8 cellular contexts compared by ENCODE assay signal in genomic region chr16:57782607-57783055, GRCh38. TPM values are rescaled to one million over a fixed set of nuclear protein-coding genes. Genes with fewer than 3 reads are reported as not detected.
A peak's percentile ranks its signal among the peaks of the same experiment; 100 is the strongest.
DNase-seq lines count a peak whose midpoint lies in the region; ATAC-seq, FAIRE-seq and TF ChIP-seq lines count a peak whose summit lies in the region.
"Not testable (repeated sequence)": the region's sequence is repeated elsewhere in the genome, so short reads cannot be mapped to it uniquely, and the experiment has no call there.
"Had no signal": no experiment of that assay in that cellular context is flagged by ENCODE, and none has a peak within 500 bp of the region (broad histone marks: within the 10 kb centered on the region; RNA-seq: fewer than 3 reads in every experiment).

No MANE protein-coding gene starts in this region.

- CTCF ChIA-PET in Calu3 (lab: Charles Lee) (interaction anchor here (0.7 to 2.4 kb wide), 6 partner anchors 10 to 250 kb away, joined by 3 to 8 read pairs (median 3); no protein-coding TSS in a partner anchor), HepG2 (lab: Yijun Ruan, JAX; ENCODE audit: low intra/inter-chr PET ratio, low total read pairs) (interaction anchor here (1.2 to 1.6 kb wide), 6 partner anchors 16 to 134 kb away, joined by 3 to 17 read pairs (median 4); no protein-coding TSS in a partner anchor)
- CTCF ChIA-PET in PC-9 (lab: Charles Lee); K562 (lab: Yijun Ruan, JAX; ENCODE audit: low intra/inter-chr PET ratio); endothelial cell of umbilical vein (lab: Charles Lee): not testable (repeated sequence)

- not testable (repeated sequence) for H3K27me3 Mint-ChIP-seq in Calu3 (ENCODE audit: unreplicated experiment); natural killer cell treated with Interleukin-12 subunit alpha and Interleukin-12 subunit beta and Interleukin-15 and Interleukin-18, amount 100 ng/mL, for 72 hours

- in situ Hi-C loops in K562 (cut with MboI); HepG2 (cut with HindIII; ENCODE audit: extremely low pct_ligation_motif_present, low pct_unique_long_range_greater_than_20kb): not testable (repeated sequence)

- not testable (repeated sequence) for H2AFZ ChIP-seq in PC-9; K562 (ENCODE audit: low read depth, low read length); endothelial cell of umbilical vein (ENCODE audit: low read depth, low read length); HepG2 (ENCODE audit: low read length)

- dilution Hi-C loops in endothelial cell of umbilical vein (cut with MboI; ENCODE audit: extremely low pct_ligation_motif_present, low sequenced_read_pairs), result not testable (repeated sequence)

- DNase-seq in Calu3 (peak; percentile 33), HepG2 (ENCODE audit: low spot score) (peak; percentile 70)
- not testable (repeated sequence) for DNase-seq in PC-9; K562 (ENCODE audit: extremely low read depth in 1 of 4, low spot score in 3 of 4); endothelial cell of umbilical vein (ENCODE audit: low read depth, low spot score); stimulated activated effector memory CD8-positive, alpha-beta T cell treated with anti-CD3 and anti-CD28 coated beads, Interleukin-12 subunit alpha, Interleukin-12 subunit beta, amount 100 ng/mL, for 72 hours (ENCODE audit: low spot score in 2 of 2)
- peak; percentile 15 for DNase-seq in natural killer cell treated with Interleukin-12 subunit alpha and Interleukin-12 subunit beta and Interleukin-15 and Interleukin-18, amount 100 ng/mL, for 72 hours (ENCODE audit: low spot score)

- H3K4me1 ChIP-seq in PC-9 (replicated peaks; ENCODE audit: insufficient read depth) (peaks cover 31% of the 10 kb centered on the region), K562 (replicated peaks in 1 of 2; ENCODE audit: control insufficient read depth in 2 of 2, insufficient read depth in 2 of 2, low read length in 2 of 2) (peaks cover 0 to 13% of the 10 kb centered on the region in 2 experiments; a peak in 1 of 5 replicates), HepG2 (ENCODE audit: insufficient read depth, low read length) (peaks cover 53% of the 10 kb centered on the region)
- not testable (repeated sequence) for H3K4me1 ChIP-seq in endothelial cell of umbilical vein (ENCODE audit: control insufficient read depth, extremely low read depth, insufficient read depth, low read length)

- POLR2A ChIA-PET in PC-9 (lab: Charles Lee; ENCODE audit: unreplicated experiment); endothelial cell of umbilical vein (lab: Charles Lee): not testable (repeated sequence)
- POLR2A ChIA-PET in K562 (lab: Yijun Ruan, JAX) (interaction anchor here (0.6 to 2.2 kb wide), 2 partner anchors 18 to 19 kb away, joined by 3 to 9 read pairs; no protein-coding TSS in a partner anchor), HepG2 (lab: Yijun Ruan, JAX) (interaction anchor here (0.6 to 8.1 kb wide), 27 partner anchors 9 to 242 kb away, joined by 3 to 141 read pairs (median 4); partner anchors contain the start of genes KATNB1, KIFC3, USB1 and ZNF319)

- not testable (repeated sequence) for H3K9me2 ChIP-seq in PC-9 (ENCODE audit: insufficient read depth)

- H3K4me2 ChIP-seq in PC-9 (peak overlapping the region; percentile 2; the same call in 1 of the 2 replicates), HepG2 (ENCODE audit: low read depth, low read length) (peak overlapping the region; percentile 64)
- H3K4me2 ChIP-seq in K562 (ENCODE audit: insufficient read depth, low read length); endothelial cell of umbilical vein (ENCODE audit: insufficient read depth, low read length): not testable (repeated sequence)

- peak overlapping the region; percentile 43 for H3K27ac ChIP-seq in PC-9
- H3K27ac ChIP-seq in K562 (ENCODE audit: extremely low read depth, low read depth, low read length), result not testable (repeated sequence)
- H3K27ac ChIP-seq in endothelial cell of umbilical vein (ENCODE audit: insufficient read depth, low read depth, low read length), result peak overlapping the region; percentile 33
- H3K27ac ChIP-seq in HepG2 (ENCODE audit: extremely low read length, insufficient read depth, low read length), result peak overlapping the region; percentile 81

- peaks cover 27% of the 10 kb centered on the region for H3K4me1 Mint-ChIP-seq in Calu3 (ENCODE audit: low read depth, unreplicated experiment)
- H3K4me1 Mint-ChIP-seq in natural killer cell treated with Interleukin-12 subunit alpha and Interleukin-12 subunit beta and Interleukin-15 and Interleukin-18, amount 100 ng/mL, for 72 hours (ENCODE audit: low read depth in 2 of 2); stimulated activated effector memory CD8-positive, alpha-beta T cell treated with anti-CD3 and anti-CD28 coated beads, Interleukin-12 subunit alpha, Interleukin-12 subunit beta, amount 100 ng/mL, for 72 hours: not testable (repeated sequence)

- not testable (repeated sequence) for FAIRE-seq in K562 (lab: Jason Lieb, UNC); endothelial cell of umbilical vein (lab: Jason Lieb, UNC)
- FAIRE-seq in HepG2 (lab: Jason Lieb, UNC), result peak; percentile 63

- TF ChIP-seq POLR2A in K562 (conservative IDR thresholded peaks at IDR 0.05); endothelial cell of umbilical vein (IDR thresholded peaks at IDR 0.05; ENCODE audit: low read depth, low read length); HepG2 (IDR thresholded peaks at IDR 0.05; ENCODE audit: insufficient read depth in 1 of 2, low read depth in 2 of 2, low read length in 2 of 2): not testable (repeated sequence)

- H3K36me3 Mint-ChIP-seq in Calu3 (ENCODE audit: insufficient read depth, unreplicated experiment), result peaks cover 21% of the 10 kb centered on the region
- H3K36me3 Mint-ChIP-seq in natural killer cell treated with Interleukin-12 subunit alpha and Interleukin-12 subunit beta and Interleukin-15 and Interleukin-18, amount 100 ng/mL, for 72 hours; stimulated activated effector memory CD8-positive, alpha-beta T cell treated with anti-CD3 and anti-CD28 coated beads, Interleukin-12 subunit alpha, Interleukin-12 subunit beta, amount 100 ng/mL, for 72 hours: not testable (repeated sequence)

- peaks cover 29% of the 10 kb centered on the region; the same call in 1 of the 2 replicates for H3F3A ChIP-seq in PC-9 (ENCODE audit: insufficient read depth, low read depth)

- H3K79me2 ChIP-seq in PC-9 (ENCODE audit: low read depth); K562 (ENCODE audit: control insufficient read depth, insufficient read depth, low read length); endothelial cell of umbilical vein (ENCODE audit: control insufficient read depth, insufficient read depth, low read length); HepG2 (ENCODE audit: insufficient read depth, low read length): not testable (repeated sequence)

- not testable (repeated sequence) for TF ChIP-seq CTCF in Calu3 (IDR thresholded peaks at IDR 0.05; ENCODE audit: unreplicated experiment); PC-9 (conservative IDR thresholded peaks at IDR 0.05); K562 (IDR thresholded peaks at IDR 0.05 in 2 of 3, conservative IDR thresholded peaks at IDR 0.05 in 1 of 3; ENCODE audit: insufficient read depth in 2 of 3, low read depth in 1 of 3, low read length in 3 of 3); endothelial cell of umbilical vein (IDR thresholded peaks at IDR 0.05; ENCODE audit: extremely low read depth in 1 of 2, insufficient read depth in 1 of 2, low read depth in 1 of 2, low read length in 2 of 2)
- peak; percentile 17; the same call in 1 of the 2 replicates for TF ChIP-seq CTCF in HepG2 (CRISPR knock-in tag; IDR thresholded peaks at IDR 0.05)

- H3K36me3 ChIP-seq in PC-9 (ENCODE audit: low read depth) (peaks cover 12% of the 10 kb centered on the region; the same call in 1 of the 2 replicates), K562 (ENCODE audit: control insufficient read depth, insufficient read depth, low read length) (peaks cover 51% of the 10 kb centered on the region; the same call in 2 of the 3 replicates), endothelial cell of umbilical vein (ENCODE audit: control insufficient read depth in 2 of 2, extremely low read depth in 1 of 2, insufficient read depth in 2 of 2, low read length in 2 of 2) (peaks cover 0 to 15% of the 10 kb centered on the region in 2 experiments), HepG2 (replicated peaks in 1 of 2; ENCODE audit: control insufficient read depth in 1 of 2, insufficient read depth in 2 of 2, low read length in 2 of 2) (peaks cover 7 to 14% of the 10 kb centered on the region in 2 experiments; a peak in 4 of 5 replicates)

- intact Hi-C loops in Calu3 (cut with micrococcal nuclease; ENCODE audit: unreplicated experiment); PC-9 (cut with micrococcal nuclease; ENCODE audit: unreplicated experiment); K562 (cut with micrococcal nuclease); endothelial cell of umbilical vein (cut with micrococcal nuclease): not testable (repeated sequence)
- intact Hi-C loops in HepG2 (cut with micrococcal nuclease; ENCODE audit: unreplicated experiment), result loop anchor here (1.0 to 5.0 kb wide), 5 partner anchors 15 to 80 kb away; no protein-coding TSS in a partner anchor

- not testable (repeated sequence) for H3K9me3 Mint-ChIP-seq in Calu3 (ENCODE audit: low read depth, unreplicated experiment); natural killer cell treated with Interleukin-12 subunit alpha and Interleukin-12 subunit beta and Interleukin-15 and Interleukin-18, amount 100 ng/mL, for 72 hours; stimulated activated effector memory CD8-positive, alpha-beta T cell treated with anti-CD3 and anti-CD28 coated beads, Interleukin-12 subunit alpha, Interleukin-12 subunit beta, amount 100 ng/mL, for 72 hours

- H3K9ac ChIP-seq in K562 (ENCODE audit: insufficient read depth in 1 of 2, low read depth in 2 of 2, low read length in 2 of 2); endothelial cell of umbilical vein (replicated peaks; ENCODE audit: extremely low read depth, insufficient read depth, low read length): not testable (repeated sequence)
- peak overlapping the region; percentile 21; the same call in 1 of the 2 replicates for H3K9ac ChIP-seq in HepG2 (ENCODE audit: insufficient read depth, low read depth, low read length)

- not testable (repeated sequence) for ATAC-seq in K562; natural killer cell treated with Interleukin-12 subunit alpha and Interleukin-12 subunit beta and Interleukin-15 and Interleukin-18, amount 100 ng/mL, for 72 hours; stimulated activated effector memory CD8-positive, alpha-beta T cell treated with anti-CD3 and anti-CD28 coated beads, Interleukin-12 subunit alpha, Interleukin-12 subunit beta, amount 100 ng/mL, for 72 hours
- ATAC-seq in HepG2, result peak; percentile 45

- not testable (repeated sequence) for H3K9me1 ChIP-seq in K562 (ENCODE audit: control insufficient read depth, insufficient read depth, low read length); endothelial cell of umbilical vein (replicated peaks; ENCODE audit: control insufficient read depth, extremely low read depth, insufficient read depth, low read length)

- H4K20me1 ChIP-seq in PC-9 (ENCODE audit: insufficient read depth); K562 (replicated peaks; ENCODE audit: control insufficient read depth, insufficient read depth, low read length); endothelial cell of umbilical vein (replicated peaks; ENCODE audit: control insufficient read depth, extremely low read depth, insufficient read depth, low read length); HepG2 (ENCODE audit: insufficient read depth, low read length): not testable (repeated sequence)

- not testable (repeated sequence) for H3K9me3 ChIP-seq in PC-9 (ENCODE audit: insufficient read depth, low read depth); K562 (replicated peaks; ENCODE audit: control insufficient read depth, insufficient read depth, low read depth, low read length); endothelial cell of umbilical vein (replicated peaks; ENCODE audit: control insufficient read depth, insufficient read depth, low read length); HepG2 (ENCODE audit: low read length)

- not testable (repeated sequence) for H3K27me3 ChIP-seq in PC-9 (ENCODE audit: insufficient read depth, low read depth); K562 (ENCODE audit: control insufficient read depth in 2 of 2, insufficient read depth in 2 of 2, low read length in 2 of 2); endothelial cell of umbilical vein (ENCODE audit: control insufficient read depth in 2 of 2, insufficient read depth in 2 of 2, low read length in 2 of 2); HepG2 (ENCODE audit: control insufficient read depth in 1 of 2, insufficient read depth in 2 of 2, low read length in 2 of 2)

- 93% methylated on average over 11 of the region's 11 CpGs for WGBS in K562 (ENCODE audit: insufficient coverage, low coverage, missing lambda C conversion rate)
- 2% methylated on average over 11 of the region's 11 CpGs for WGBS in HepG2 (ENCODE audit: low lambda C conversion rate)

- H3K27ac Mint-ChIP-seq in Calu3 (ENCODE audit: unreplicated experiment), result peak overlapping the region; percentile 15
- H3K27ac Mint-ChIP-seq in natural killer cell treated with Interleukin-12 subunit alpha and Interleukin-12 subunit beta and Interleukin-15 and Interleukin-18, amount 100 ng/mL, for 72 hours, result not testable (repeated sequence)
- H3K27ac Mint-ChIP-seq in stimulated activated effector memory CD8-positive, alpha-beta T cell treated with anti-CD3 and anti-CD28 coated beads, Interleukin-12 subunit alpha, Interleukin-12 subunit beta, amount 100 ng/mL, for 72 hours, result peak overlapping the region; percentile 36

- H3K4me3 Mint-ChIP-seq in Calu3 (ENCODE audit: low read depth, unreplicated experiment); natural killer cell treated with Interleukin-12 subunit alpha and Interleukin-12 subunit beta and Interleukin-15 and Interleukin-18, amount 100 ng/mL, for 72 hours; stimulated activated effector memory CD8-positive, alpha-beta T cell treated with anti-CD3 and anti-CD28 coated beads, Interleukin-12 subunit alpha, Interleukin-12 subunit beta, amount 100 ng/mL, for 72 hours: not testable (repeated sequence)

- not testable (repeated sequence) for TF ChIP-seq RAD21 in K562 (CRISPR knock-in tag; conservative IDR thresholded peaks at IDR 0.05 in 1 of 2, IDR thresholded peaks at IDR 0.05 in 1 of 2)
- TF ChIP-seq RAD21 in HepG2 (CRISPR knock-in tag; IDR thresholded peaks at IDR 0.05), result 0 out of 2 replicates have a peak, but pooled peaks have one; percentile 6

- H3K4me3 ChIP-seq in PC-9; K562; endothelial cell of umbilical vein (replicated peaks in 1 of 3; ENCODE audit: insufficient read depth in 1 of 3, low read depth in 1 of 3, low read length in 3 of 3): not testable (repeated sequence)
- peak overlapping the region in 1 of 3 experiments; percentile 38; a peak in 2 of 6 replicates for H3K4me3 ChIP-seq in HepG2 (replicated peaks in 1 of 3; ENCODE audit: insufficient read depth in 1 of 3, low read depth in 2 of 3, low read length in 3 of 3)

- TF ChIP-seq EP300 in K562 (IDR thresholded peaks at IDR 0.05; ENCODE audit: low read length), result not testable (repeated sequence)
- TF ChIP-seq EP300 in HepG2 (IDR thresholded peaks at IDR 0.05; ENCODE audit: low read depth in 2 of 2, low read length in 2 of 2) (peak in 1 of 2 experiments; percentile 81; a peak in 2 of 4 replicates), HepG2 (CRISPR knock-in tag; IDR thresholded peaks at IDR 0.05; ENCODE audit: borderline replicate concordance) (peak; percentile 79; the same call in 1 of the 2 replicates)

- BruUV-seq in Calu3 (replicated peaks; lab: Mats Ljungman, UMichigan); PC-9 (replicated peaks; lab: Mats Ljungman, UMichigan); K562 (replicated peaks; lab: Mats Ljungman, UMichigan); endothelial cell of umbilical vein (replicated peaks; lab: Mats Ljungman, UMichigan); HepG2 (replicated peaks; lab: Mats Ljungman, UMichigan): not testable (repeated sequence)

RNA-seq across cellular contexts. Expression of gene KIFC3, which starts 19.7 kb away (rescaled TPM):
- total RNA-seq in Calu3 (2022), result 64.6 and 68.4 TPM in 2 replicates
- 52.5 and 65.5 TPM in 2 replicates for total RNA-seq in PC-9 (2021)
- total RNA-seq in K562 (2011; cell fraction: chromatin; rRNA removed; ENCODE audit: low replicate concordance), result 164 and 411 TPM in 2 replicates
- total RNA-seq in K562 (2011; cell fraction: nucleolus; rRNA removed), result 182 and 194 TPM in 2 replicates
- 159 and 191 TPM in 2 replicates for total RNA-seq in K562 (2011; cell fraction: nucleoplasm; rRNA removed)
- 103 and 106 TPM in 2 replicates for total RNA-seq in K562 (2014; rRNA removed)
- total RNA-seq in K562 (2014; rRNA removed; fragmentation: Illumina TruSeq; extraction: Trizol), result 19.0 and 22.9 TPM in 2 replicates
- total RNA-seq in K562 (2015; rRNA removed; fragmentation: Illumina TruSeq; extraction: Trizol), result 26.2 and 28.4 TPM in 2 replicates
- total RNA-seq in K562 (2021), result 94.5 and 105 TPM in 2 replicates
- polyA plus RNA-seq in K562 (2011; rRNA removed), result 53.3 and 63.5 TPM in 2 replicates
- 55.1 and 112 TPM in 2 replicates for polyA plus RNA-seq in K562 (2011; cell fraction: cytosol; rRNA removed)
- polyA plus RNA-seq in K562 (2011; cell fraction: nucleus; rRNA removed), result 117 and 212 TPM in 2 replicates
- polyA plus RNA-seq in K562 (2012), result 52.0 and 117 TPM in 2 replicates
- 20.2 and 47.1 TPM in 2 replicates for polyA plus RNA-seq in K562 (2014; fragmentation: Illumina TruSeq; extraction: Trizol)
- under 1 TPM; 0.23 to 0.96 TPM for polyA plus RNA-seq in K562 (2014; fragmentation: Nextera tagmentation; extraction: Ambion mirVana)
- 78.1 and 80.3 TPM in 2 replicates for polyA plus RNA-seq in K562 (2014; rRNA removed)
- polyA minus RNA-seq in K562 (2011; rRNA and poly(A)+ RNA removed), result 30.1 and 42.3 TPM in 2 replicates
- 44.9 and 52.3 TPM in 2 replicates for polyA minus RNA-seq in K562 (2011; cell fraction: cytosol; rRNA and poly(A)+ RNA removed)
- polyA minus RNA-seq in K562 (2011; cell fraction: nucleus; rRNA and poly(A)+ RNA removed), result 83.2 and 86.6 TPM in 2 replicates
- 56.7 and 62.2 TPM in 2 replicates for total RNA-seq in endothelial cell of umbilical vein
- polyA plus RNA-seq in endothelial cell of umbilical vein, result 36.3 and 38.1 TPM in 2 replicates
- 27.7 and 43.4 TPM in 2 replicates for polyA plus RNA-seq in endothelial cell of umbilical vein (2011; cell fraction: cytosol; rRNA removed)
- polyA plus RNA-seq in endothelial cell of umbilical vein (2011; cell fraction: nucleus; rRNA removed), result 93.6 and 104 TPM in 2 replicates
- polyA plus RNA-seq in endothelial cell of umbilical vein (2012), result 31.9 and 37.4 TPM in 2 replicates
- polyA minus RNA-seq in endothelial cell of umbilical vein, result 45.8 and 50.4 TPM in 2 replicates
- polyA minus RNA-seq in endothelial cell of umbilical vein (2011; cell fraction: cytosol; rRNA and poly(A)+ RNA removed), result 55.7 TPM
- polyA minus RNA-seq in endothelial cell of umbilical vein (2011; cell fraction: nucleus; rRNA and poly(A)+ RNA removed), result 42.3 and 60.9 TPM in 2 replicates
- total RNA-seq in HepG2 (2016; rRNA removed; fragmentation: Illumina TruSeq; extraction: Trizol), result 30.0 and 45.3 TPM in 2 replicates
- 11.2 and 13.3 TPM in 2 replicates for total RNA-seq in HepG2 (2016; cell fraction: cytosol; rRNA removed; fragmentation: Illumina TruSeq; extraction: Trizol; ENCODE audit: low read depth)
- total RNA-seq in HepG2 (2016; cell fraction: insoluble cytoplasmic fraction; rRNA removed; fragmentation: Illumina TruSeq; extraction: Trizol), result 26.2 and 45.1 TPM in 2 replicates
- 23.6 and 24.3 TPM in 2 replicates for total RNA-seq in HepG2 (2016; cell fraction: membrane; rRNA removed; fragmentation: Illumina TruSeq; extraction: Trizol)
- 39.1 and 45.8 TPM in 2 replicates for total RNA-seq in HepG2 (2016; cell fraction: nucleus; rRNA removed; fragmentation: Illumina TruSeq; extraction: Trizol)
- polyA plus RNA-seq in HepG2 (2011; rRNA removed), result 42.1 and 70.6 TPM in 2 replicates
- polyA plus RNA-seq in HepG2 (2011; cell fraction: cytosol; rRNA removed), result 43.4 and 59.0 TPM in 2 replicates
- polyA plus RNA-seq in HepG2 (2011; cell fraction: nucleus; rRNA removed), result 225 and 236 TPM in 2 replicates
- 21.3 and 43.4 TPM in 2 replicates for polyA plus RNA-seq in HepG2 (2012)
- 14.4 and 14.6 TPM in 2 replicates for polyA plus RNA-seq in HepG2 (2016; cell fraction: cytosol; fragmentation: Illumina TruSeq; extraction: Trizol; ENCODE audit: low read depth)
- 20.2 and 24.5 TPM in 2 replicates for polyA plus RNA-seq in HepG2 (2016; cell fraction: insoluble cytoplasmic fraction; fragmentation: Illumina TruSeq; extraction: Trizol; ENCODE audit: low read depth)
- polyA plus RNA-seq in HepG2 (2016; cell fraction: membrane; fragmentation: Illumina TruSeq; extraction: Trizol; ENCODE audit: low read depth), result 13.8 and 19.9 TPM in 2 replicates
- polyA plus RNA-seq in HepG2 (2016; cell fraction: nucleus; fragmentation: Illumina TruSeq; extraction: Trizol; ENCODE audit: insufficient read depth, low read depth), result 79.4 and 80.8 TPM in 2 replicates
- polyA minus RNA-seq in HepG2 (2011; rRNA and poly(A)+ RNA removed; ENCODE audit: low replicate concordance), result 132 and 141 TPM in 2 replicates
- polyA minus RNA-seq in HepG2 (2011; cell fraction: cytosol; rRNA and poly(A)+ RNA removed), result 31.9 and 33.7 TPM in 2 replicates
- polyA minus RNA-seq in HepG2 (2011; cell fraction: nucleus; rRNA and poly(A)+ RNA removed), result 94.9 and 117 TPM in 2 replicates
- total RNA-seq in natural killer cell treated with Interleukin-12 subunit alpha and Interleukin-12 subunit beta and Interleukin-15 and Interleukin-18, amount 100 ng/mL, for 72 hours, result 10 to 100 TPM in 1 of 2 donors, 1 to 10 TPM in 1; 2.5 to 10.0 TPM
- total RNA-seq: CD4-positive, alpha-beta T cell had no signal

RNA-seq across cellular contexts. Expression of gene KATNB1, which starts 47.1 kb away (rescaled TPM):
- total RNA-seq in Calu3 (2022), result 26.3 and 28.6 TPM in 2 replicates
- total RNA-seq in PC-9 (2021), result 25.9 and 27.7 TPM in 2 replicates
- 32.2 and 108 TPM in 2 replicates for total RNA-seq in K562 (2011; cell fraction: chromatin; rRNA removed; ENCODE audit: low replicate concordance)
- total RNA-seq in K562 (2011; cell fraction: nucleolus; rRNA removed), result 85.9 and 107 TPM in 2 replicates
- 35.6 and 47.7 TPM in 2 replicates for total RNA-seq in K562 (2011; cell fraction: nucleoplasm; rRNA removed)
- total RNA-seq in K562 (2014; rRNA removed), result 41.7 and 49.9 TPM in 2 replicates
- total RNA-seq in K562 (2014; rRNA removed; fragmentation: Illumina TruSeq; extraction: Trizol), result 11.0 and 12.4 TPM in 2 replicates
- 16.2 and 19.2 TPM in 2 replicates for total RNA-seq in K562 (2015; rRNA removed; fragmentation: Illumina TruSeq; extraction: Trizol)
- 50.2 and 52.6 TPM in 2 replicates for total RNA-seq in K562 (2021)
- polyA plus RNA-seq in K562 (2011; rRNA removed), result 21.9 and 35.8 TPM in 2 replicates
- polyA plus RNA-seq in K562 (2011; cell fraction: cytosol; rRNA removed), result 23.3 and 42.8 TPM in 2 replicates
- 157 and 196 TPM in 2 replicates for polyA plus RNA-seq in K562 (2011; cell fraction: nucleus; rRNA removed)
- 32.5 and 46.3 TPM in 2 replicates for polyA plus RNA-seq in K562 (2012)
- 34.2 and 55.7 TPM in 2 replicates for polyA plus RNA-seq in K562 (2014; fragmentation: Illumina TruSeq; extraction: Trizol)
- polyA plus RNA-seq in K562 (2014; fragmentation: Nextera tagmentation; extraction: Ambion mirVana), result 1 to 10 TPM; 1.2 to 2.6 TPM
- polyA plus RNA-seq in K562 (2014; rRNA removed), result 39.6 and 48.0 TPM in 2 replicates
- polyA minus RNA-seq in K562 (2011; rRNA and poly(A)+ RNA removed), result 9.4 and 10.4 TPM in 2 replicates
- 17.7 and 29.2 TPM in 2 replicates for polyA minus RNA-seq in K562 (2011; cell fraction: cytosol; rRNA and poly(A)+ RNA removed)
- 35.1 and 38.8 TPM in 2 replicates for polyA minus RNA-seq in K562 (2011; cell fraction: nucleus; rRNA and poly(A)+ RNA removed)
- total RNA-seq in endothelial cell of umbilical vein, result 25.9 and 28.6 TPM in 2 replicates
- polyA plus RNA-seq in endothelial cell of umbilical vein, result 35.9 and 43.9 TPM in 2 replicates
- 22.3 and 27.0 TPM in 2 replicates for polyA plus RNA-seq in endothelial cell of umbilical vein (2011; cell fraction: cytosol; rRNA removed)
- 67.0 and 78.1 TPM in 2 replicates for polyA plus RNA-seq in endothelial cell of umbilical vein (2011; cell fraction: nucleus; rRNA removed)
- polyA plus RNA-seq in endothelial cell of umbilical vein (2012), result 27.9 and 31.0 TPM in 2 replicates
- 28.0 and 28.7 TPM in 2 replicates for polyA minus RNA-seq in endothelial cell of umbilical vein
- polyA minus RNA-seq in endothelial cell of umbilical vein (2011; cell fraction: cytosol; rRNA and poly(A)+ RNA removed), result 22.4 TPM
- 18.2 and 25.9 TPM in 2 replicates for polyA minus RNA-seq in endothelial cell of umbilical vein (2011; cell fraction: nucleus; rRNA and poly(A)+ RNA removed)
- 25.2 and 31.5 TPM in 2 replicates for total RNA-seq in HepG2 (2016; rRNA removed; fragmentation: Illumina TruSeq; extraction: Trizol)
- 14.2 and 18.3 TPM in 2 replicates for total RNA-seq in HepG2 (2016; cell fraction: cytosol; rRNA removed; fragmentation: Illumina TruSeq; extraction: Trizol; ENCODE audit: low read depth)
- total RNA-seq in HepG2 (2016; cell fraction: insoluble cytoplasmic fraction; rRNA removed; fragmentation: Illumina TruSeq; extraction: Trizol), result 21.2 and 33.1 TPM in 2 replicates
- 34.3 and 42.2 TPM in 2 replicates for total RNA-seq in HepG2 (2016; cell fraction: membrane; rRNA removed; fragmentation: Illumina TruSeq; extraction: Trizol)
- 21.9 and 25.7 TPM in 2 replicates for total RNA-seq in HepG2 (2016; cell fraction: nucleus; rRNA removed; fragmentation: Illumina TruSeq; extraction: Trizol)
- polyA plus RNA-seq in HepG2 (2011; rRNA removed), result 39.8 and 43.5 TPM in 2 replicates
- 17.4 and 27.7 TPM in 2 replicates for polyA plus RNA-seq in HepG2 (2011; cell fraction: cytosol; rRNA removed)
- 122 and 146 TPM in 2 replicates for polyA plus RNA-seq in HepG2 (2011; cell fraction: nucleus; rRNA removed)
- polyA plus RNA-seq in HepG2 (2012), result 16.2 and 20.9 TPM in 2 replicates
- polyA plus RNA-seq in HepG2 (2016; cell fraction: cytosol; fragmentation: Illumina TruSeq; extraction: Trizol; ENCODE audit: low read depth), result 15.0 and 20.0 TPM in 2 replicates
- polyA plus RNA-seq in HepG2 (2016; cell fraction: insoluble cytoplasmic fraction; fragmentation: Illumina TruSeq; extraction: Trizol; ENCODE audit: low read depth), result 22.6 and 30.3 TPM in 2 replicates
- polyA plus RNA-seq in HepG2 (2016; cell fraction: membrane; fragmentation: Illumina TruSeq; extraction: Trizol; ENCODE audit: low read depth), result 30.4 and 34.5 TPM in 2 replicates
- 49.3 and 53.8 TPM in 2 replicates for polyA plus RNA-seq in HepG2 (2016; cell fraction: nucleus; fragmentation: Illumina TruSeq; extraction: Trizol; ENCODE audit: insufficient read depth, low read depth)
- 29.8 and 60.0 TPM in 2 replicates for polyA minus RNA-seq in HepG2 (2011; rRNA and poly(A)+ RNA removed; ENCODE audit: low replicate concordance)
- 13.6 and 19.1 TPM in 2 replicates for polyA minus RNA-seq in HepG2 (2011; cell fraction: cytosol; rRNA and poly(A)+ RNA removed)
- polyA minus RNA-seq in HepG2 (2011; cell fraction: nucleus; rRNA and poly(A)+ RNA removed), result 27.9 and 30.3 TPM in 2 replicates
- 10 to 100 TPM; 33.7 to 65.3 TPM for total RNA-seq in natural killer cell treated with Interleukin-12 subunit alpha and Interleukin-12 subunit beta and Interleukin-15 and Interleukin-18, amount 100 ng/mL, for 72 hours
